In the genomic region with DNA sequence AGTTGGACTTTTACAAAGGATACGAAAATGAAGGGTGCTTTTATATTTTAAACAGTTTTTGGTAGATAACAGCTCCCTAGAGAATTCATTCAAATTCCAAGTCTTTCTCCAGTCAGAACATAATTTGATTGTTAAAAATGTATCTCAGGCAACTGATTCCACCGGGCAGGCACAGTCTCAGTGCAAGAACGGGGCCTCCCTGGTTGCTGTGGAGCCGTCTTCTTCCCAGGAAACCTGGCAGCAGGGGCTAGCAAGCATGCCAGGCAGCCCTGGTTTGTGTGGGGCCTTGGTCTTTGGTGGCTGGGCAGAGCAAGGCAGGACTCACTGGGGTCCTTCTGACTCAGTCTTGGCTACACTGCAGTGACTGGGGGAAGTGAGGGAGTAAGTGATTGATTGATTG, we compare ENCODE assay signal across 20 cellular contexts.
"Had no signal": no experiment of that assay in that cellular context is flagged by ENCODE, and none has a peak within 500 bp of the region (broad histone marks: within the 10 kb centered on the region; RNA-seq: fewer than 3 reads in every experiment).

No MANE protein-coding gene starts in this region.

- H3K4me3 ChIP-seq: cardiac muscle cell, coronary artery, dorsolateral prefrontal cortex, gastroesophageal sphincter, heart left ventricle, left lung, lung, right atrium auricular region, smooth muscle cell, tibial nerve had no signal

- DNase-seq: activated CD4-positive, alpha-beta T cell treated with anti-CD3 and anti-CD28 coated beads for 36 hours; activated CD4-positive, CD25-positive, alpha-beta regulatory T cell; activated effector memory CD4-positive, alpha-beta T cell treated with Interleukin-2 at 50 U/mL for 16 hours; activated naive CD4-positive, alpha-beta T cell treated with Interleukin-2 at 50 U/mL for 16 hours; dorsolateral prefrontal cortex; effector memory CD4-positive, alpha-beta T cell; heart left ventricle; left lung; naive B cell; stimulated activated CD4-positive, alpha-beta T cell treated with anti-CD3 and anti-CD28 coated beads, Interleukin-1b, Interleukin-23, amount 100 ng/mL, for 48 hours; stimulated activated CD4-positive, alpha-beta T cell treated with anti-CD3 and anti-CD28 coated beads, Interleukin-4, amount 100 ng/mL, for 4 hours; stimulated activated CD8-positive, alpha-beta memory T cell treated with anti-CD3 and anti-CD28 coated beads, Interleukin-4, amount 100 ng/mL, for 48 hours; T-helper 1 cell had no signal

- H3K9me3 ChIP-seq: gastroesophageal sphincter, heart left ventricle, left lung, right atrium auricular region, tibial nerve had no signal

- H3K36me3 ChIP-seq: cardiac muscle cell, gastroesophageal sphincter, heart left ventricle, left lung, right atrium auricular region, tibial nerve had no signal

- H3K27ac ChIP-seq: cardiac muscle cell, coronary artery, gastroesophageal sphincter, heart left ventricle, left lung, right atrium auricular region, tibial nerve had no signal

- H3K4me2 ChIP-seq: smooth muscle cell had no signal

- H3K4me1 ChIP-seq: gastroesophageal sphincter, left lung, right atrium auricular region had no signal

- H3K27me3 ChIP-seq: cardiac muscle cell, dorsolateral prefrontal cortex, gastroesophageal sphincter, heart left ventricle, left lung, right atrium auricular region, tibial nerve had no signal
